Comparison of ENCODE assay signal across 10 cellular contexts in genomic region chr10:15718495-15719061, GRCh38. TPM values are rescaled to one million over a fixed set of nuclear protein-coding genes. Genes with fewer than 3 reads are reported as not detected.
DNase-seq lines count a peak whose midpoint lies in the region; ATAC-seq and TF ChIP-seq lines count a peak whose summit lies in the region.
"Had no signal": no experiment of that assay in that cellular context is flagged by ENCODE, and none has a peak within 500 bp of the region (broad histone marks: within the 10 kb centered on the region; RNA-seq: fewer than 3 reads in every experiment).

No MANE protein-coding gene starts in this region.

- H3K27ac ChIP-seq in left ventricle myocardium inferior (replicated peaks) (no peak overlapping the region), parathyroid adenoma (peak overlapping the region; percentile 53)

- H3K27me3 ChIP-seq in BJ (ENCODE audit: control insufficient read depth, insufficient read depth, low read length) (peaks cover 7% of the 10 kb centered on the region; the same call in 1 of the 2 replicates), adipocyte (replicated peaks; ENCODE audit: control insufficient read depth, insufficient read depth, low read length) (peaks cover 22% of the 10 kb centered on the region), left ventricle myocardium inferior (ENCODE audit: low read depth) (peaks cover 59% of the 10 kb centered on the region), parathyroid adenoma (ENCODE audit: control insufficient read depth, insufficient read depth, low read length) (no peaks in the 10 kb centered on the region)

- CTCF ChIA-PET in BJ (lab: Yijun Ruan, JAX), result interaction anchor here (0.7 to 8.9 kb wide), 17 partner anchors 10 to 299 kb away, joined by 3 to 124 read pairs (median 5); no protein-coding TSS in a partner anchor

- H3K4me1 ChIP-seq in adipocyte (ENCODE audit: control insufficient read depth, insufficient read depth, low read length) (peaks cover 18% of the 10 kb centered on the region), left ventricle myocardium inferior (peaks cover 18% of the 10 kb centered on the region), parathyroid adenoma (no peaks in the 10 kb centered on the region)

- peak overlapping the region; percentile 80 for H2AFZ ChIP-seq in parathyroid adenoma

- no peaks in the 10 kb centered on the region for H3K79me2 ChIP-seq in parathyroid adenoma

- H3K9ac ChIP-seq in adipocyte (ENCODE audit: low read length) (peak overlapping the region; percentile 74), parathyroid adenoma (no peak overlapping the region)

- H3K36me3 ChIP-seq in BJ (ENCODE audit: control insufficient read depth, insufficient read depth, low read length) (no peaks in the 10 kb centered on the region), adipocyte (ENCODE audit: control insufficient read depth, insufficient read depth, low read length, severe bottlenecking) (no peaks in the 10 kb centered on the region), left ventricle myocardium inferior (no peaks in the 10 kb centered on the region), parathyroid adenoma (ENCODE audit: control insufficient read depth, insufficient read depth, low read length) (no peaks in the 10 kb centered on the region)

- TF ChIP-seq CTCF in BJ (IDR thresholded peaks at IDR 0.05; ENCODE audit: insufficient read depth, low read depth, low read length) (0 out of 2 replicates have a peak, but pooled peaks have one; percentile 1), left ventricle myocardium inferior (IDR thresholded peaks at IDR 0.05; ENCODE audit: borderline replicate concordance) (no peak), parathyroid adenoma (IDR thresholded peaks at IDR 0.05) (no peak)

- ATAC-seq in HG03460 (IDR thresholded peaks at IDR 0.05; ENCODE audit: unreplicated experiment) (no peak), HG02588 (IDR thresholded peaks at IDR 0.05; ENCODE audit: unreplicated experiment) (no peak)
- ATAC-seq: HCT116 had no signal

- H3K4me3 ChIP-seq in BJ (ENCODE audit: low read depth, low read length), result peak overlapping the region; percentile 51
- H3K4me3 ChIP-seq in adipocyte (ENCODE audit: low read length), result peak overlapping the region; percentile 82
- H3K4me3 ChIP-seq in left ventricle myocardium inferior, result peak overlapping the region; percentile 66
- H3K4me3 ChIP-seq in parathyroid adenoma (ENCODE audit: low read depth, low read length), result peak overlapping the region; percentile 80

- DNase-seq in BJ (ENCODE audit: low read depth) (no peak), adipocyte (ENCODE audit: low read depth) (peak; percentile 50), left ventricle myocardium inferior (no peak), hypothalamus (lab: John Stamatoyannopoulos, UW) (no peak)
- DNase-seq in activated CD4-positive, alpha-beta T cell treated with anti-CD3 and anti-CD28 coated beads for 1 hour, result no peak
- DNase-seq: GF-D8 had no signal

- intact Hi-C loops in left ventricle myocardium inferior (cut with micrococcal nuclease), result no loop called here

- peak overlapping the region; percentile 57 for H3K4me2 ChIP-seq in parathyroid adenoma (ENCODE audit: low read length)

- POLR2A ChIA-PET in BJ (lab: Charles Lee), result interaction anchor here (0.8 kb wide), 1 partner anchor 257 kb away, joined by 24 read pairs; no protein-coding TSS in a partner anchor

- H3K9me3 ChIP-seq in adipocyte (ENCODE audit: control insufficient read depth, low read length), result no peaks in the 10 kb centered on the region
- no peaks in the 10 kb centered on the region for H3K9me3 ChIP-seq in left ventricle myocardium inferior (replicated peaks)
- no peaks in the 10 kb centered on the region for H3K9me3 ChIP-seq in parathyroid adenoma (ENCODE audit: control insufficient read depth, low read length)

RNA-seq across cellular contexts. Expression of gene ITGA8, which starts 1.1 kb away (rescaled TPM):
- 10.1 and 11.3 TPM in 2 replicates for polyA plus RNA-seq in BJ (2011; rRNA removed)
- 3.6 and 6.1 TPM in 2 replicates for polyA minus RNA-seq in BJ (2011; rRNA and poly(A)+ RNA removed)
- total RNA-seq in left ventricle myocardium inferior, result 1.7 TPM
